Comparison of ENCODE assay signal across 5 cellular contexts in the genomic region with DNA sequence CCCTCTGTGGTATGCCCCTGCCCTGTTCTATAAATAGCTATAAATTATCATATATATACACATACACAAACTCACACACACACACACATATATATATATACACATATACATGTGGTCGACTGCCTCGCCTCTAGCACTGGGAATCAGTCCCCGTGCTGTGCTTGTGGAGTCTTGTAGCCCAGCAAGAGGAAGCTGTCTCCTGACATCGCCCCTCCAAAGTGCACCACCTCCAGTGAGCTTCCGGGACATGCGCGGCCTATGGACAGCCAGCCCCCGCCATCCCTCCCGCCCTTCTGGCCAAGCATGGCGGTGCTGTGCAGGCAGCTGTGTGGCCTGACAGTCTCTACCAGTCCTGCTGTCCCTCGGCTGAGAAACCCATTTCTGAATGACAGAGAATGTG. TPM values are rescaled to one million over a fixed set of nuclear protein-coding genes. Genes with fewer than 3 reads are reported as not detected.
A peak's percentile ranks its signal among the peaks of the same experiment; 100 is the strongest.
DNase-seq lines count a peak whose midpoint lies in the region; ATAC-seq, FAIRE-seq and TF ChIP-seq lines count a peak whose summit lies in the region.
"Not testable (repeated sequence)": the region's sequence is repeated elsewhere in the genome, so short reads cannot be mapped to it uniquely, and the experiment has no call there.

No MANE protein-coding gene starts in this region.

- TF ChIP-seq CTCF in WTC11 (IDR thresholded peaks at IDR 0.05); K562 (IDR thresholded peaks at IDR 0.05 in 2 of 3, conservative IDR thresholded peaks at IDR 0.05 in 1 of 3; ENCODE audit: insufficient read depth in 2 of 3, low read depth in 1 of 3, low read length in 3 of 3); lung (IDR thresholded peaks at IDR 0.05; ENCODE audit: control extremely low read depth, extremely low read depth); spleen (IDR thresholded peaks at IDR 0.05 in 8 of 11, conservative IDR thresholded peaks at IDR 0.05 in 3 of 11): not testable (repeated sequence)

- 72% methylated on average over 3 of the region's 11 CpGs for WGBS in K562 (ENCODE audit: insufficient coverage, low coverage, missing lambda C conversion rate)
- 94 to 97% methylated on average over 3 to 10 of the region's 11 CpGs for WGBS in lung, 2 donors
- WGBS in spleen, 5 donors, result 68 to 93% (median 84%) methylated on average over 3 to 10 of the region's 11 CpGs

- H3K4me2 ChIP-seq in K562 (ENCODE audit: insufficient read depth, low read length), result not testable (repeated sequence)

- not testable (repeated sequence) for H3K27me3 Mint-ChIP-seq in WTC11 (ENCODE audit: low read depth)

- H3K4me1 ChIP-seq in K562 (replicated peaks in 1 of 2; ENCODE audit: control insufficient read depth in 2 of 2, insufficient read depth in 2 of 2, low read length in 2 of 2); lung (ENCODE audit: control insufficient read depth in 2 of 2, insufficient read depth in 2 of 2, low read length in 2 of 2): not testable (repeated sequence)
- H3K4me1 ChIP-seq in spleen, result peaks cover 0 to 12% (median 0%) of the 10 kb centered on the region in 6 donors

- not testable (repeated sequence) for H3K79me2 ChIP-seq in K562 (ENCODE audit: control insufficient read depth, insufficient read depth, low read length)

- not testable (repeated sequence) for H3K27me3 ChIP-seq in K562 (ENCODE audit: control insufficient read depth in 2 of 2, insufficient read depth in 2 of 2, low read length in 2 of 2); lung (ENCODE audit: control insufficient read depth, insufficient read depth); spleen (replicated peaks in 1 of 7)

- not testable (repeated sequence) for H3K36me3 Mint-ChIP-seq in WTC11

- in situ Hi-C loops in K562 (cut with MboI), result not testable (repeated sequence)

- H3K9ac ChIP-seq in K562 (ENCODE audit: insufficient read depth in 1 of 2, low read depth in 2 of 2, low read length in 2 of 2), result not testable (repeated sequence)

- ATAC-seq in WTC11; K562; lung (ENCODE audit: insufficient read depth, low FRiP score): not testable (repeated sequence)

- H4K20me1 ChIP-seq in K562 (replicated peaks; ENCODE audit: control insufficient read depth, insufficient read depth, low read length), result not testable (repeated sequence)

- POLR2A ChIA-PET in WTC11 (lab: Charles Lee); K562 (lab: Yijun Ruan, JAX): not testable (repeated sequence)

- DNase-seq in WTC11 (ENCODE audit: low spot score) (peak; percentile 6), ecto neural progenitor cell (ENCODE audit: low spot score) (peak; percentile 0), lung (ENCODE audit: low spot score) (peak; percentile 17), spleen (peak; percentile 45)
- DNase-seq in K562 (ENCODE audit: extremely low read depth in 1 of 4, low spot score in 3 of 4), result not testable (repeated sequence)

- intact Hi-C loops in K562 (cut with micrococcal nuclease); spleen (cut with DNase I; ENCODE audit: low total_unique reads): not testable (repeated sequence)

- not testable (repeated sequence) for BruUV-seq in K562 (replicated peaks; lab: Mats Ljungman, UMichigan)

- TF ChIP-seq POLR2A in K562 (conservative IDR thresholded peaks at IDR 0.05); spleen (IDR thresholded peaks at IDR 0.05): not testable (repeated sequence)

- not testable (repeated sequence) for H3K9me1 ChIP-seq in K562 (ENCODE audit: control insufficient read depth, insufficient read depth, low read length)

- H3K27ac ChIP-seq in K562 (ENCODE audit: extremely low read depth, low read depth, low read length); lung (ENCODE audit: low read depth in 1 of 2, low read length in 1 of 2); spleen: not testable (repeated sequence)

- H3K36me3 ChIP-seq in K562 (ENCODE audit: control insufficient read depth, insufficient read depth, low read length); lung (ENCODE audit: control insufficient read depth in 2 of 2, insufficient read depth in 2 of 2, low read length in 2 of 2); spleen: not testable (repeated sequence)

- H3K4me3 Mint-ChIP-seq in WTC11, result not testable (repeated sequence)

- H3K9me3 Mint-ChIP-seq in WTC11, result not testable (repeated sequence)

- not testable (repeated sequence) for H3K9me3 ChIP-seq in K562 (replicated peaks; ENCODE audit: control insufficient read depth, insufficient read depth, low read depth, low read length); lung (ENCODE audit: control insufficient read depth in 2 of 2, insufficient read depth in 1 of 2, low read length in 1 of 2); spleen

- not testable (repeated sequence) for H3K27ac Mint-ChIP-seq in WTC11

- TF ChIP-seq EP300 in K562 (IDR thresholded peaks at IDR 0.05; ENCODE audit: low read length), result not testable (repeated sequence)

- CTCF ChIA-PET in WTC11 (lab: Charles Lee); K562 (lab: Yijun Ruan, JAX; ENCODE audit: low intra/inter-chr PET ratio): not testable (repeated sequence)

- TF ChIP-seq RAD21 in K562 (CRISPR knock-in tag; conservative IDR thresholded peaks at IDR 0.05 in 1 of 2, IDR thresholded peaks at IDR 0.05 in 1 of 2), result not testable (repeated sequence)

- not testable (repeated sequence) for H2AFZ ChIP-seq in K562 (ENCODE audit: low read depth, low read length)

- not testable (repeated sequence) for H3K4me3 ChIP-seq in K562, lung, spleen

- H3K4me1 Mint-ChIP-seq in WTC11, result not testable (repeated sequence)

- not testable (repeated sequence) for FAIRE-seq in K562 (lab: Jason Lieb, UNC)

TF ChIP-seq in K562, 482 proteins besides CTCF, POLR2A, EP300 and RAD21 (continues in another document):
- peak in 1 of 2 experiments; percentile 59; a peak in 3 of 4 replicates for TF ChIP-seq NRF1 (conservative IDR thresholded peaks at IDR 0.05 in 1 of 2, IDR thresholded peaks at IDR 0.05 in 1 of 2)

RNA-seq across cellular contexts. Expression of gene GOLGA6L10, which starts 11.2 kb away (rescaled TPM):
- 5.1 to 7.7 TPM (median 5.8 TPM) in 3 replicates for total RNA-seq in WTC11 (2021)
- 10.5 and 22.9 TPM in 2 replicates for total RNA-seq in K562 (2011; cell fraction: chromatin; rRNA removed; ENCODE audit: low replicate concordance)
- 4.5 and 5.5 TPM in 2 replicates for total RNA-seq in K562 (2011; cell fraction: nucleolus; rRNA removed)
- total RNA-seq in K562 (2011; cell fraction: nucleoplasm; rRNA removed), result 22.1 and 29.5 TPM in 2 replicates
- 2.4 and 2.7 TPM in 2 replicates for total RNA-seq in K562 (2014; rRNA removed)
- total RNA-seq in K562 (2014; rRNA removed; fragmentation: Illumina TruSeq; extraction: Trizol), result 1.9 and 3.0 TPM in 2 replicates
- 2.0 TPM in 2 replicates for total RNA-seq in K562 (2015; rRNA removed; fragmentation: Illumina TruSeq; extraction: Trizol)
- 2.2 TPM in 2 replicates for total RNA-seq in K562 (2021)
- 4.0 and 4.1 TPM in 2 replicates for polyA plus RNA-seq in K562 (2011; rRNA removed)
- 0.22 and 0.60 TPM in 2 replicates for polyA plus RNA-seq in K562 (2011; cell fraction: cytosol; rRNA removed)
- polyA plus RNA-seq in K562 (2011; cell fraction: nucleus; rRNA removed), result 6.1 and 8.4 TPM in 2 replicates
- polyA plus RNA-seq in K562 (2012), result 1.3 and 3.8 TPM in 2 replicates
- polyA plus RNA-seq in K562 (2014; fragmentation: Illumina TruSeq; extraction: Trizol), result 1.5 and 2.0 TPM in 2 replicates
- polyA plus RNA-seq in K562 (2014; fragmentation: Nextera tagmentation; extraction: Ambion mirVana), result under 1 TPM; 0.32 to 0.34 TPM
- 2.7 and 7.1 TPM in 2 replicates for polyA plus RNA-seq in K562 (2014; rRNA removed)
- polyA minus RNA-seq in K562 (2011; rRNA and poly(A)+ RNA removed), result 2.1 and 2.2 TPM in 2 replicates
- polyA minus RNA-seq in K562 (2011; cell fraction: cytosol; rRNA and poly(A)+ RNA removed), result 0.86 TPM in 1 of 2 replicates, not detected in the other
- polyA minus RNA-seq in K562 (2011; cell fraction: nucleus; rRNA and poly(A)+ RNA removed), result 3.4 and 7.1 TPM in 2 replicates
- 1 to 10 TPM; 2.6 to 7.0 TPM for total RNA-seq in lung
- polyA plus RNA-seq in lung, result 1 to 10 TPM in 1 of 2 donors, under 1 TPM in 1; 0.63 to 2.8 TPM
- 1 to 10 TPM in 6 of 7 donors, under 1 TPM in 1; 0.98 to 2.3 (median 1.5) TPM for total RNA-seq in spleen
- 1 to 10 TPM in 2 of 3 donors, under 1 TPM in 1; 0.85 to 1.7 (median 1.1) TPM for polyA plus RNA-seq in spleen
